23 cellular contexts compared by ENCODE assay signal in the genomic region with DNA sequence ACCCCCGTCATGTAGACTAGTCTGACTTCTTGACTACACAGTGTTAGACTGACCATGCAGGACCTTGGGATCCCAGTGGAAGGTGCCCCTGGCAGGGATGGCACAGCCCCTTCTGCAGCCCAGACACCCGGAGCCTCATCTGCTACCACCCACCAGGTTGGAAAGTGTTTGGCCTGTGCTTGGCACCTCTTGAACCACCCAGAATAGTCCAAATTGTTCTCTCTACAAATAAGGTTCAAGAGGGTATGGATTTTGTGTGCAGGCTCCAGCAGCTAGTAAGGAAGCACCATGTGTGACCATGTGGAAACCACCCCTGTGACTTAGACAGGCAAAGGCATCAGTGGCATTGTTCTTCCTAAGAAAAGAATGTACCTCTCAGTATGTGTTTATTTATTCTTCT. TPM values are rescaled to one million over a fixed set of nuclear protein-coding genes. Genes with fewer than 3 reads are reported as not detected.
"Had no signal": no experiment of that assay in that cellular context is flagged by ENCODE, and none has a peak within 500 bp of the region (broad histone marks: within the 10 kb centered on the region; RNA-seq: fewer than 3 reads in every experiment).

No MANE protein-coding gene starts in this region.

- ATAC-seq: HepG2, Panc1, PC-3, SK-N-SH treated with all-trans-retinoic acid at 6 μM for 48 hours, T-helper 17 cell had no signal

- DNase-seq: IMR-90, Karpas-422, KG1, MG63, NCI-H1092, NCI-H1105 treated with DMSO at 0.1 percent for 48 hours, NCI-H1436, NCI-H187, NCI-H2029, NCI-H2081 treated with DMSO at 0.1 percent for 48 hours, NCI-H2227 treated with DMSO at 0.1 percent for 48 hours, NCI-H446 treated with DMSO at 0.1 percent for 48 hours, NCI-H524 treated with DMSO at 0.1 percent for 48 hours, NCI-H69, NCI-H774, PC-3, SHP77, T-helper 1 cell, T-helper 17 cell had no signal

RNA-seq across cellular contexts. Expression of gene L3MBTL4, which starts 18.4 kb away (rescaled TPM):
- total RNA-seq: OCI-LY7 had no signal
